Comparison of ENCODE assay signal across 25 cellular contexts in the genomic region with DNA sequence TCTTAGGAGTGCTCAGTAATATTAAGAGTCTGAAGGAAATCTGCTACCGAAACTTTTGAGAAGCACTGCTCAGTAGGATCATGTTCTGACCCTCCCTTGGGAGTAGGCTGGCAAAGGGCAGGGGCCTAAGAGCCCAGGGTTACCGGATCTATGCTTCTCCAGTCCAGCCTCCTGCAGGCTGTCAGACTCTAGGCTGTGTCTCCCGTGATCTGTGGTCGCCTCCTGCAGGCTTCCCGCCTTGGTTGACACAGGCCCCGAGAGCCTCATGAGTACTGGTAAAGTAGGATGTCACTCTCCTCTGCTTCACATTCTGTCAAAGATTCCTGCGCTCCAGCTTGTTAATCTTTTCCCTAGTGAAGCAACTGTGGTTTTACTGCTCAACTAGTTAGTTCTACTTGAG.
DNase-seq lines count a peak whose midpoint lies in the region; ATAC-seq, FAIRE-seq and TF ChIP-seq lines count a peak whose summit lies in the region.
"Had no signal": no experiment of that assay in that cellular context is flagged by ENCODE, and none has a peak within 500 bp of the region (broad histone marks: within the 10 kb centered on the region; RNA-seq: fewer than 3 reads in every experiment).

No MANE protein-coding gene starts in this region.

- no peak overlapping the region for H2BK120ac ChIP-seq in H1 (replicated peaks; ENCODE audit: low read depth, low read length)

- H3K18ac ChIP-seq in H1 (ENCODE audit: extremely low read depth, low read length) = no peak overlapping the region

- H2AK5ac ChIP-seq in H1 (ENCODE audit: low read depth, low read length) = no peak overlapping the region

- peaks cover 0 to 8% (median 4%) of the 10 kb centered on the region in 8 donors for H3K9me3 Mint-ChIP-seq in CD4-positive, alpha-beta memory T cell

- 82% methylated on average over 7 of the region's 7 CpGs; no CpG with 5 or more reads in 1 of the 2 experiments for WGBS in H1 (ENCODE audit: extremely low coverage in 1 of 2, insufficient coverage in 1 of 2, insufficient read length in 1 of 2, insufficient replicate concordance in 2 of 2, low coverage in 1 of 2, low lambda C conversion rate in 2 of 2, missing lambda C conversion rate in 1 of 2), 2 experiments

- H3K23me2 ChIP-seq in H1 (ENCODE audit: low read depth, low read length) = no peaks in the 10 kb centered on the region

- H4K20me1 ChIP-seq in DND-41 (ENCODE audit: insufficient read depth, low read length) (no peaks in the 10 kb centered on the region), H1 (replicated peaks in 1 of 2; ENCODE audit: control insufficient read depth in 1 of 2, insufficient read depth in 2 of 2, low read length in 2 of 2) (no peaks in the 10 kb centered on the region)

- no peak overlapping the region for H3K23ac ChIP-seq in H1 (ENCODE audit: insufficient read length)

- H3K4me2 ChIP-seq in DND-41 (ENCODE audit: insufficient read depth, low read length) (no peak overlapping the region), H1 (ENCODE audit: insufficient read depth in 1 of 2, low read depth in 2 of 2, low read length in 2 of 2) (no peak overlapping the region)
- H3K4me2 ChIP-seq: A549 had no signal

- H4K91ac ChIP-seq in H1 (replicated peaks; ENCODE audit: insufficient read length, low read length) = no peak overlapping the region

- H3K4me1 ChIP-seq in DND-41 (ENCODE audit: insufficient read depth, low read length) (no peaks in the 10 kb centered on the region), H1 (replicated peaks in 1 of 4; ENCODE audit: control insufficient read depth in 3 of 4, insufficient read depth in 4 of 4, low read length in 3 of 4) (no peaks in the 10 kb centered on the region; a peak in 1 of 7 replicates)
- H3K4me1 ChIP-seq in CD4-positive, alpha-beta memory T cell (ENCODE audit: insufficient read depth, low read length) = no peaks in the 10 kb centered on the region
- H3K4me1 ChIP-seq: A549, Peyer's patch had no signal

- H2AFZ ChIP-seq in DND-41 (ENCODE audit: low read depth, low read length) (no peak overlapping the region), H1 (ENCODE audit: low read length) (no peak overlapping the region)

- H3K14ac ChIP-seq in H1 (ENCODE audit: insufficient read length) = no peak overlapping the region

- H3K9me3 ChIP-seq in DND-41 (ENCODE audit: insufficient read depth, low read length, severe bottlenecking) (no peaks in the 10 kb centered on the region), H1 (ENCODE audit: insufficient read depth in 2 of 2, low read depth in 1 of 2, low read length in 1 of 2) (no peaks in the 10 kb centered on the region)
- H3K9me3 ChIP-seq in CD4-positive, alpha-beta memory T cell (ENCODE audit: control insufficient read depth in 1 of 2, low read length in 2 of 2) = no peaks in the 10 kb centered on the region
- H3K9me3 ChIP-seq: A549, Peyer's patch had no signal

- H3K79me1 ChIP-seq in H1 (ENCODE audit: low read depth, low read length) = no peaks in the 10 kb centered on the region

- TF ChIP-seq POLR2A in H1 (IDR thresholded peaks at IDR 0.05; ENCODE audit: control extremely low read depth in 1 of 2, low read depth in 2 of 2, low read length in 2 of 2) = no peak

- no peaks in the 10 kb centered on the region for H3K4me1 Mint-ChIP-seq in CD4-positive, alpha-beta memory T cell
- H3K4me1 Mint-ChIP-seq: B cell; CD8-positive, alpha-beta memory T cell had no signal

- no peak overlapping the region for H3K27ac Mint-ChIP-seq in CD4-positive, alpha-beta memory T cell
- H3K27ac Mint-ChIP-seq: B cell; CD8-positive, alpha-beta memory T cell had no signal

- H3K27me3 Mint-ChIP-seq in CD4-positive, alpha-beta memory T cell = peaks cover 0 to 2% of the 10 kb centered on the region in 2 donors
- H3K27me3 Mint-ChIP-seq: B cell; CD8-positive, alpha-beta memory T cell had no signal

- H3K56ac ChIP-seq in H1 (replicated peaks; ENCODE audit: insufficient read length, low read depth, low read length) = no peak overlapping the region

- H3K4me3 ChIP-seq in DND-41 (ENCODE audit: low read depth in 1 of 2, low read length in 2 of 2) (no peak overlapping the region), H7 (ENCODE audit: insufficient read depth, low read depth, low read length) (no peak overlapping the region), H1 (ENCODE audit: extremely low read depth in 1 of 4, insufficient read depth in 2 of 4, low read depth in 3 of 4, low read length in 4 of 4) (no peak overlapping the region)
- no peak overlapping the region for H3K4me3 ChIP-seq in CD4-positive, alpha-beta memory T cell (ENCODE audit: low read length in 2 of 2)
- H3K4me3 ChIP-seq: A549, Peyer's patch, SK-N-MC had no signal

- peak; percentile 57 for ATAC-seq in DND-41 (ENCODE audit: insufficient read depth, low read depth)
- ATAC-seq: A549 had no signal

- H3K36me3 ChIP-seq in DND-41 (ENCODE audit: insufficient read depth, low read length) (no peaks in the 10 kb centered on the region), H7 (replicated peaks; ENCODE audit: control insufficient read depth, insufficient read depth, low read length) (no peaks in the 10 kb centered on the region), H1 (ENCODE audit: control insufficient read depth in 2 of 4, insufficient read depth in 4 of 4, low read length in 3 of 4) (no peaks in the 10 kb centered on the region)
- no peaks in the 10 kb centered on the region for H3K36me3 ChIP-seq in CD4-positive, alpha-beta memory T cell (ENCODE audit: insufficient read depth, low read length)
- H3K36me3 ChIP-seq: Peyer's patch had no signal

- H3K27ac ChIP-seq in DND-41 (ENCODE audit: low read length) (no peak overlapping the region), H1 (ENCODE audit: low read depth, low read length) (no peak overlapping the region)
- no peak overlapping the region for H3K27ac ChIP-seq in CD4-positive, alpha-beta memory T cell (ENCODE audit: low read depth, low read length)
- H3K27ac ChIP-seq: A549, C4-2B, HL-60, Peyer's patch, SK-N-MC had no signal

- FAIRE-seq in H1 (lab: Jason Lieb, UNC) = no peak
- FAIRE-seq: A549, G401.6 had no signal

- no peak overlapping the region for H3K4ac ChIP-seq in H1 (replicated peaks; ENCODE audit: insufficient read length, low read depth, low read length)

- H3K79me2 ChIP-seq in DND-41 (ENCODE audit: insufficient read depth, low read length) (no peaks in the 10 kb centered on the region), H1 (ENCODE audit: control insufficient read depth in 1 of 2, insufficient read depth in 2 of 2, low read length in 2 of 2) (no peaks in the 10 kb centered on the region)

- no peak overlapping the region for H2BK15ac ChIP-seq in H1 (ENCODE audit: low read length)

- H3K36me3 Mint-ChIP-seq in CD4-positive, alpha-beta memory T cell = no peaks in the 10 kb centered on the region
- H3K36me3 Mint-ChIP-seq: CD8-positive, alpha-beta memory T cell had no signal

- no peak overlapping the region for H2BK5ac ChIP-seq in H1 (ENCODE audit: low read depth, low read length)

- no peak overlapping the region for H3K9ac ChIP-seq in DND-41 (ENCODE audit: low read depth, low read length)
- H3K9ac ChIP-seq in H1 (replicated peaks in 1 of 4; ENCODE audit: extremely low read depth in 1 of 4, low read depth in 3 of 4, low read length in 3 of 4) = no peak overlapping the region

- TF ChIP-seq CTCF in DND-41 (IDR thresholded peaks at IDR 0.05; ENCODE audit: borderline replicate concordance, extremely low read depth, low read length, poor library complexity, severe bottlenecking) (peak; percentile 30), H1 (IDR thresholded peaks at IDR 0.05; ENCODE audit: control extremely low read depth in 1 of 3, insufficient read depth in 1 of 3, low read depth in 1 of 3, low read length in 3 of 3) (peak; percentile 53 to 59 (median 56))

- CTCF ChIA-PET in H1 (lab: Charles Lee; ENCODE audit: partially characterized antibody) = interaction anchor here (1.0 to 1.5 kb wide), 2 partner anchors 34 to 575 kb away, joined by 3 to 4 read pairs; no protein-coding TSS in a partner anchor
- CTCF ChIA-PET in CD4-positive, alpha-beta memory T cell (lab: Charles Lee; ENCODE audit: partially characterized antibody) = no interaction called here

- H4K5ac ChIP-seq in H1 (ENCODE audit: insufficient read length, low read depth, low read length) = no peak overlapping the region

- peak; percentile 71 to 80 for TF ChIP-seq RAD21 in H1 (IDR thresholded peaks at IDR 0.05 in 1 of 2, conservative IDR thresholded peaks at IDR 0.05 in 1 of 2; ENCODE audit: low read depth in 2 of 2, low read length in 2 of 2)

- intact Hi-C loops in CD4-positive, alpha-beta memory T cell (cut with micrococcal nuclease) = no loop called here

- POLR2A ChIA-PET in H1 (lab: Charles Lee; ENCODE audit: partially characterized antibody) = no interaction called here
- POLR2A ChIA-PET in CD4-positive, alpha-beta memory T cell (lab: Charles Lee; ENCODE audit: partially characterized antibody) = no interaction called here

- H4K8ac ChIP-seq in H1 (ENCODE audit: extremely low read depth, insufficient read depth, low read length) = no peak overlapping the region

- TF ChIP-seq EP300 in H1 (IDR thresholded peaks at IDR 0.05; ENCODE audit: borderline replicate concordance in 1 of 2, low read depth in 2 of 2, low read length in 2 of 2) = no peak

- no peak overlapping the region for H2BK20ac ChIP-seq in H1 (ENCODE audit: low read length)

- no peak overlapping the region for H3K4me3 Mint-ChIP-seq in CD4-positive, alpha-beta memory T cell
- H3K4me3 Mint-ChIP-seq: B cell; CD8-positive, alpha-beta memory T cell had no signal

- no peaks in the 10 kb centered on the region for H3K27me3 ChIP-seq in DND-41 (ENCODE audit: insufficient read depth, low read length, poor library complexity)
- no peaks in the 10 kb centered on the region for H3K27me3 ChIP-seq in H7 (ENCODE audit: control insufficient read depth, insufficient read depth, low read length)
- no peaks in the 10 kb centered on the region for H3K27me3 ChIP-seq in H1 (replicated peaks in 1 of 4; ENCODE audit: control insufficient read depth in 3 of 4, extremely low read depth in 1 of 4, insufficient read depth in 3 of 4, low read length in 3 of 4)
- no peaks in the 10 kb centered on the region for H3K27me3 ChIP-seq in CD4-positive, alpha-beta memory T cell (ENCODE audit: insufficient read depth, low read length)
- H3K27me3 ChIP-seq: Peyer's patch had no signal

- DNase-seq in DND-41 = peak; percentile 11
- DNase-seq in H7 = peak; percentile 54
- peak; percentile 29 to 53 for DNase-seq in H1 (ENCODE audit: low read depth in 1 of 2, low spot score in 2 of 2)
- DNase-seq in iPS-NIHi11 (ENCODE audit: low spot score) = peak; percentile 26
- DNase-seq in CD4-positive, alpha-beta memory T cell = no peak
- no peak for DNase-seq in NOMO-1 treated with dmso at 0.1 percent for 144 hours (lab: John Stamatoyannopoulos, UW; ENCODE audit: unreplicated experiment)
- DNase-seq in NCI-H1092 (lab: John Stamatoyannopoulos, UW) = no peak
- DNase-seq: Calu3; CD8-positive, alpha-beta memory T cell; GOT3; Karpas-422; NCI-H1105; NCI-H1436 treated with DMSO at 0.1 percent for 48 hours; NCI-H187 treated with DMSO at 0.1 percent for 48 hours; NCI-H446; NCI-H524 treated with DMSO at 0.1 percent for 48 hours; OCI-M1; Peyer's patch; SIG-M5 had no signal

- no peak overlapping the region for H2BK12ac ChIP-seq in H1 (ENCODE audit: low read depth, low read length)

TF ChIP-seq in H1, 55 proteins besides CTCF, POLR2A, EP300 and RAD21 (continues in another document):
- TF ChIP-seq JUN (IDR thresholded peaks at IDR 0.05; ENCODE audit: low read depth, low read length) (no peak), JUND (IDR thresholded peaks at IDR 0.05; ENCODE audit: low read length) (no peak), SIX5 (IDR thresholded peaks at IDR 0.05; ENCODE audit: low read depth, low read length) (no peak)

Comparison
In these comparisons a context has a peak if more than half of its experiments do, and no peak if none do; other contexts are left out.
1. DNase-seq: peak in DND-41 (single experiment), H7 (single experiment), H1 (2 of 2) and iPS-NIHi11 (single experiment); none in CD4-positive, alpha-beta memory T cell (0 of 5), NOMO-1 treated with dmso at 0.1 percent for 144 hours (single experiment) and NCI-H1092 (single experiment).